In the genomic region with DNA sequence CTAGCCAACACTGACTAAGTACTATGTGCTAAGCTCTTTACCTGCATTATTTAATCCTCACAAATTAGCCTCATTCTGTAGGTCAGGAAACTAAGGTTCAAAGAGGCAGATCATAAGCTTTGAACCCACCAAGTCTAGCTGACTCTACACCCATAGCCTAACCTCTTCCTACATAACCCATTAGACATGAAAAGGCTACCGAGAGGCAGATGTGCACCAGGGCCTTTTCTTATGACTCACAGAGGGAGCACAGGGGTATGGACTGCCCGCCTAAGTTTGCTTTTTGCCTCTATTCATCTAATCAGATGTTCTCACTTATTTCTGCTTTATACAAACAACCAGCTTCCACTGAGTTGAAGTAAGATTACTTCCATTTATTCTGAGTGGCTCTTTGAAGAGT, we compare ENCODE assay signal across 20 cellular contexts. TPM values are rescaled to one million over a fixed set of nuclear protein-coding genes. Genes with fewer than 3 reads are reported as not detected.
DNase-seq lines count a peak whose midpoint lies in the region; ATAC-seq and TF ChIP-seq lines count a peak whose summit lies in the region.
"Had no signal": no experiment of that assay in that cellular context is flagged by ENCODE, and none has a peak within 500 bp of the region (broad histone marks: within the 10 kb centered on the region; RNA-seq: fewer than 3 reads in every experiment).

No MANE protein-coding gene starts in this region.

- ATAC-seq in natural killer cell, result no peak
- no peak for ATAC-seq in natural killer cell treated with Interleukin-12 subunit alpha and Interleukin-12 subunit beta and Interleukin-15 and Interleukin-18, amount 100 ng/mL, for 72 hours
- ATAC-seq in T-helper 17 cell, result no peak
- peak; percentile 45 for ATAC-seq in activated naive CD8-positive, alpha-beta T cell treated with anti-CD3 and anti-CD28 coated beads, Interleukin-2, amount 50 U/mL, for 24 hours
- peak; percentile 65 for ATAC-seq in stimulated activated naive CD8-positive, alpha-beta T cell treated with anti-CD3 and anti-CD28 coated beads, Interleukin-15, amount 100 ng/mL, for 72 hours
- no peak for ATAC-seq in stimulated activated memory B cell treated with anti-CD40 and anti-IgM and Interleukin-4, amounts not matched to agents 10 μg/mL and 1 μg/mL and 100 μg/mL, for 72 hours

- H3K4me1 Mint-ChIP-seq in natural killer cell (peaks cover 5 to 10% of the 10 kb centered on the region in 2 donors), T-helper 17 cell (peaks cover 9% of the 10 kb centered on the region)
- peaks cover 0 to 2% of the 10 kb centered on the region in 2 donors for H3K4me1 Mint-ChIP-seq in natural killer cell treated with Interleukin-12 subunit alpha and Interleukin-12 subunit beta and Interleukin-15 and Interleukin-18, amount 100 ng/mL, for 72 hours (ENCODE audit: low read depth in 2 of 2)
- no peaks in the 10 kb centered on the region for H3K4me1 Mint-ChIP-seq in activated naive CD8-positive, alpha-beta T cell treated with anti-CD3 and anti-CD28 coated beads, Interleukin-2, amount 50 U/mL, for 24 hours
- H3K4me1 Mint-ChIP-seq in stimulated activated naive CD8-positive, alpha-beta T cell treated with anti-CD3 and anti-CD28 coated beads, Interleukin-15, amount 100 ng/mL, for 72 hours, result peaks cover 5% of the 10 kb centered on the region
- no peaks in the 10 kb centered on the region for H3K4me1 Mint-ChIP-seq in stimulated activated memory B cell treated with anti-CD40 and anti-IgM and Interleukin-4, amounts not matched to agents 10 μg/mL and 1 μg/mL and 100 μg/mL, for 72 hours

- H3K27me3 Mint-ChIP-seq in natural killer cell (ENCODE audit: low read depth in 2 of 2) (no peaks in the 10 kb centered on the region), T-helper 17 cell (no peaks in the 10 kb centered on the region)
- no peaks in the 10 kb centered on the region for H3K27me3 Mint-ChIP-seq in natural killer cell treated with Interleukin-12 subunit alpha and Interleukin-12 subunit beta and Interleukin-15 and Interleukin-18, amount 100 ng/mL, for 72 hours
- H3K27me3 Mint-ChIP-seq in activated naive CD8-positive, alpha-beta T cell treated with anti-CD3 and anti-CD28 coated beads, Interleukin-2, amount 50 U/mL, for 24 hours, result no peaks in the 10 kb centered on the region
- no peaks in the 10 kb centered on the region for H3K27me3 Mint-ChIP-seq in stimulated activated naive CD8-positive, alpha-beta T cell treated with anti-CD3 and anti-CD28 coated beads, Interleukin-15, amount 100 ng/mL, for 72 hours
- H3K27me3 Mint-ChIP-seq in stimulated activated memory B cell treated with anti-CD40 and anti-IgM and Interleukin-4, amounts not matched to agents 10 μg/mL and 1 μg/mL and 100 μg/mL, for 72 hours, result no peaks in the 10 kb centered on the region
- H3K27me3 Mint-ChIP-seq: CD4-positive, alpha-beta T cell had no signal

- no peaks in the 10 kb centered on the region for H3K9me3 ChIP-seq in T-helper 17 cell (ENCODE audit: control insufficient read depth, low read length, poor library complexity, severe bottlenecking)

- H3K9me3 Mint-ChIP-seq in natural killer cell, result no peaks in the 10 kb centered on the region
- H3K9me3 Mint-ChIP-seq in natural killer cell treated with Interleukin-12 subunit alpha and Interleukin-12 subunit beta and Interleukin-15 and Interleukin-18, amount 100 ng/mL, for 72 hours, result no peaks in the 10 kb centered on the region
- H3K9me3 Mint-ChIP-seq in activated naive CD8-positive, alpha-beta T cell treated with anti-CD3 and anti-CD28 coated beads, Interleukin-2, amount 50 U/mL, for 24 hours, result no peaks in the 10 kb centered on the region
- H3K9me3 Mint-ChIP-seq in stimulated activated naive CD8-positive, alpha-beta T cell treated with anti-CD3 and anti-CD28 coated beads, Interleukin-15, amount 100 ng/mL, for 72 hours, result no peaks in the 10 kb centered on the region
- peaks cover 3% of the 10 kb centered on the region for H3K9me3 Mint-ChIP-seq in stimulated activated memory B cell treated with anti-CD40 and anti-IgM and Interleukin-4, amounts not matched to agents 10 μg/mL and 1 μg/mL and 100 μg/mL, for 72 hours
- H3K9me3 Mint-ChIP-seq: CD4-positive, alpha-beta T cell had no signal

- TF ChIP-seq CTCF in natural killer cell (IDR thresholded peaks at IDR 0.05), result no peak

- H3K27ac Mint-ChIP-seq in natural killer cell (peak overlapping the region; percentile 16 to 31), T-helper 17 cell (peak overlapping the region; percentile 43)
- H3K27ac Mint-ChIP-seq in natural killer cell treated with Interleukin-12 subunit alpha and Interleukin-12 subunit beta and Interleukin-15 and Interleukin-18, amount 100 ng/mL, for 72 hours, result peak overlapping the region in 1 of 2 donors; percentile 17
- H3K27ac Mint-ChIP-seq in activated naive CD8-positive, alpha-beta T cell treated with anti-CD3 and anti-CD28 coated beads, Interleukin-2, amount 50 U/mL, for 24 hours, result peak overlapping the region; percentile 18
- no peak overlapping the region for H3K27ac Mint-ChIP-seq in stimulated activated naive CD8-positive, alpha-beta T cell treated with anti-CD3 and anti-CD28 coated beads, Interleukin-15, amount 100 ng/mL, for 72 hours
- no peak overlapping the region for H3K27ac Mint-ChIP-seq in stimulated activated memory B cell treated with anti-CD40 and anti-IgM and Interleukin-4, amounts not matched to agents 10 μg/mL and 1 μg/mL and 100 μg/mL, for 72 hours
- H3K27ac Mint-ChIP-seq: CD4-positive, alpha-beta T cell had no signal

- no peak overlapping the region for H3K4me3 Mint-ChIP-seq in natural killer cell
- no peak overlapping the region for H3K4me3 Mint-ChIP-seq in natural killer cell treated with Interleukin-12 subunit alpha and Interleukin-12 subunit beta and Interleukin-15 and Interleukin-18, amount 100 ng/mL, for 72 hours
- no peak overlapping the region for H3K4me3 Mint-ChIP-seq in T-helper 17 cell
- H3K4me3 Mint-ChIP-seq in activated naive CD8-positive, alpha-beta T cell treated with anti-CD3 and anti-CD28 coated beads, Interleukin-2, amount 50 U/mL, for 24 hours, result no peak overlapping the region
- H3K4me3 Mint-ChIP-seq in stimulated activated naive CD8-positive, alpha-beta T cell treated with anti-CD3 and anti-CD28 coated beads, Interleukin-15, amount 100 ng/mL, for 72 hours, result no peak overlapping the region
- no peak overlapping the region for H3K4me3 Mint-ChIP-seq in stimulated activated memory B cell treated with anti-CD40 and anti-IgM and Interleukin-4, amounts not matched to agents 10 μg/mL and 1 μg/mL and 100 μg/mL, for 72 hours
- H3K4me3 Mint-ChIP-seq: CD4-positive, alpha-beta T cell had no signal

- intact Hi-C loops in natural killer cell (cut with micrococcal nuclease), result no loop called here

- H3K36me3 Mint-ChIP-seq in natural killer cell, result peaks cover 6% of the 10 kb centered on the region
- H3K36me3 Mint-ChIP-seq in natural killer cell treated with Interleukin-12 subunit alpha and Interleukin-12 subunit beta and Interleukin-15 and Interleukin-18, amount 100 ng/mL, for 72 hours, result peaks cover 11% of the 10 kb centered on the region
- H3K36me3 Mint-ChIP-seq in T-helper 17 cell (ENCODE audit: low read depth), result peaks cover 3% of the 10 kb centered on the region
- H3K36me3 Mint-ChIP-seq in activated naive CD8-positive, alpha-beta T cell treated with anti-CD3 and anti-CD28 coated beads, Interleukin-2, amount 50 U/mL, for 24 hours (ENCODE audit: low read depth), result peaks cover 33% of the 10 kb centered on the region
- H3K36me3 Mint-ChIP-seq in stimulated activated memory B cell treated with anti-CD40 and anti-IgM and Interleukin-4, amounts not matched to agents 10 μg/mL and 1 μg/mL and 100 μg/mL, for 72 hours, result peaks cover 51% of the 10 kb centered on the region

- DNase-seq in natural killer cell (no peak), T-helper 17 cell (no peak), D341Med (ENCODE audit: low spot score) (no peak), NOMO-1 treated with dmso at 0.1 percent for 144 hours (lab: John Stamatoyannopoulos, UW; ENCODE audit: unreplicated experiment) (no peak)
- no peak for DNase-seq in natural killer cell treated with Interleukin-12 subunit alpha and Interleukin-12 subunit beta and Interleukin-15 and Interleukin-18, amount 100 ng/mL, for 72 hours (ENCODE audit: low spot score)
- no peak for DNase-seq in activated naive CD8-positive, alpha-beta T cell treated with anti-CD3 and anti-CD28 coated beads, Interleukin-2, amount 50 U/mL, for 24 hours
- no peak for DNase-seq in stimulated activated naive CD8-positive, alpha-beta T cell treated with anti-CD3 and anti-CD28 coated beads, Interleukin-15, amount 100 ng/mL, for 72 hours
- DNase-seq: Calu3; CD4-positive, alpha-beta T cell; GDM1; GOT3; HCEC 1CT; NCI-H1105; NCI-H2081; NCI-H2171; NCI-H345; NCI-H524; NCI-H774; Right ventricle myocardium superior had no signal

RNA-seq across cellular contexts. Expression of a gene that starts 31.5 kb away (rescaled TPM):
- total RNA-seq in natural killer cell (100 to 1,000 TPM; 161 to 179 (median 178) TPM), T-helper 17 cell (100 to 1,000 TPM; 116 to 121 TPM)
- 100 to 1,000 TPM; 127 to 173 TPM for total RNA-seq in natural killer cell treated with Interleukin-12 subunit alpha and Interleukin-12 subunit beta and Interleukin-15 and Interleukin-18, amount 100 ng/mL, for 72 hours

Comparison
In these comparisons a context has a peak if more than half of its experiments do, and no peak if none do; other contexts are left out.
1. ATAC-seq: peak in activated naive CD8-positive, alpha-beta T cell treated with anti-CD3 and anti-CD28 coated beads, Interleukin-2, amount 50 U/mL, for 24 hours (single experiment) and stimulated activated naive CD8-positive, alpha-beta T cell treated with anti-CD3 and anti-CD28 coated beads, Interleukin-15, amount 100 ng/mL, for 72 hours (single experiment); none in natural killer cell (0 of 3), natural killer cell treated with Interleukin-12 subunit alpha and Interleukin-12 subunit beta and Interleukin-15 and Interleukin-18, amount 100 ng/mL, for 72 hours (0 of 2), T-helper 17 cell (single experiment) and stimulated activated memory B cell treated with anti-CD40 and anti-IgM and Interleukin-4, amounts not matched to agents 10 μg/mL and 1 μg/mL and 100 μg/mL, for 72 hours (single experiment).
2. H3K27ac Mint-ChIP-seq: peak in natural killer cell (2 of 2), T-helper 17 cell (single experiment) and activated naive CD8-positive, alpha-beta T cell treated with anti-CD3 and anti-CD28 coated beads, Interleukin-2, amount 50 U/mL, for 24 hours (single experiment); none in stimulated activated naive CD8-positive, alpha-beta T cell treated with anti-CD3 and anti-CD28 coated beads, Interleukin-15, amount 100 ng/mL, for 72 hours (0 of 2) and stimulated activated memory B cell treated with anti-CD40 and anti-IgM and Interleukin-4, amounts not matched to agents 10 μg/mL and 1 μg/mL and 100 μg/mL, for 72 hours (single experiment).